ENCODE assay signal across 8 cellular contexts in the genomic region with DNA sequence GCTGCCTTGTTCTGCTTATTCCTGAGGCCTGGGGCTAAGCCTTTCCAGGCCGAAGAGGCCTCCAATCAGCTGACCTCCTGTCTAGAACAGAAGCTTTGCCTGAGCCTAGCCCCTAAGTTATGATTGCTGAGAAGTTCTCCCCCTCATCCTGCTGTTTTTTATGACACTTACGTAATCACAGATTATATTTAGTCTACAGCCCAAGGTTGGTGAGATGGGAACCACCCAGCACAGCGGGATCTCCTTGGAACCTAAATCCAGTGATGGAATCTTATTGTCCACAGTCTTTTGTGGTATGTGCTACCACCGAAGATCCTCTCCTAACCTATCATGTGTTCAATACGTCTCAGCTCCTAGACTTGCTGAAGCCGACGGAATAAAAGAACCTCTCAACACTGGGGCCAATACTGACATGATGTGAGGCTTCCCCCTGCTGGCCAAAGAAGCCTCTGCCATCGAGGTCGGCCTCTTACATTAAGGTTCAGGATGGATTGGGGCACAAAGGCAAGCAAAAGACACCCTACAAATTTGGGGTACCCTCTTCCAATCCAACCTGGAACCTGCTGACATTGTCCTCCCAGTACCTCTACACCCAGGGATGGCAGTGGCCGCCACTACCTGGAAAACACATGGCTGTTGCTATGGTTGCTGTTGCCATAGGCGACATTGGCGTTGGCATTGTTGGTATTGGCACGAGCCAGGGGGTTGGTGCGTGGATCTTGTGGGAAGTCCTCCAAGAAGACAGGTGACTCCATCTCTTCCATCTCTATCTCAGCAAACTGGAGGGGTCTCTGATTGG. TPM values are rescaled to one million over a fixed set of nuclear protein-coding genes. Genes with fewer than 3 reads are reported as not detected.
DNase-seq lines count a peak whose midpoint lies in the region; ATAC-seq and TF ChIP-seq lines count a peak whose summit lies in the region.

No MANE protein-coding gene starts in this region.

- no peak for TF ChIP-seq POLR2A in Peyer's patch (IDR thresholded peaks at IDR 0.05)

- TF ChIP-seq CTCF in Peyer's patch (IDR thresholded peaks at IDR 0.05) (peak; percentile 84 to 94 (median 91)), fibroblast of pulmonary artery (IDR thresholded peaks at IDR 0.05; ENCODE audit: low read length, missing control alignments) (peak; percentile 94), type B pancreatic cell (conservative IDR thresholded peaks at IDR 0.05) (peak; percentile 90)

- no peaks in the 10 kb centered on the region for H3K4me1 ChIP-seq in Peyer's patch

- no peaks in the 10 kb centered on the region for H3K36me3 ChIP-seq in Peyer's patch

- no peak overlapping the region for H3K27ac ChIP-seq in Peyer's patch

- H3K4me3 Mint-ChIP-seq in type B pancreatic cell, result no peak overlapping the region

- H3K27me3 Mint-ChIP-seq in type B pancreatic cell, result peaks cover 3% of the 10 kb centered on the region

- H3K4me1 Mint-ChIP-seq in type B pancreatic cell (ENCODE audit: unreplicated experiment), result peaks cover 5% of the 10 kb centered on the region

- no peaks in the 10 kb centered on the region for H3K9me3 ChIP-seq in Peyer's patch

- H3K27me3 ChIP-seq in Peyer's patch, result no peaks in the 10 kb centered on the region

- no peaks in the 10 kb centered on the region for H3K36me3 Mint-ChIP-seq in type B pancreatic cell

- no peak overlapping the region for H3K4me3 ChIP-seq in Jurkat, Clone E6-1 (ENCODE audit: low read length)
- no peak overlapping the region for H3K4me3 ChIP-seq in Peyer's patch
- no peak overlapping the region for H3K4me3 ChIP-seq in fibroblast of pulmonary artery (replicated peaks; ENCODE audit: low read depth, low read length)

- H3K27ac Mint-ChIP-seq in type B pancreatic cell, result no peak overlapping the region

- peak; percentile 72 for ATAC-seq in GM19023 (IDR thresholded peaks at IDR 0.05; ENCODE audit: unreplicated experiment)

- DNase-seq in Ammon's horn (ENCODE audit: low spot score) (peak; percentile 90), Peyer's patch (peak; percentile 68 to 88 (median 75)), activated T-helper 1 cell treated with Interleukin-2 at 50 U/mL for 16 hours (ENCODE audit: low read depth) (peak; percentile 41), fibroblast of pulmonary artery (ENCODE audit: low read depth) (peak; percentile 85), occipital lobe (lab: John Stamatoyannopoulos, UW) (peak; percentile 36), type B pancreatic cell (ENCODE audit: extremely low spot score, unreplicated experiment) (no peak)
- DNase-seq in Jurkat, Clone E6-1 (ENCODE audit: low read depth, low spot score), result peak; percentile 64

- H3K9me3 Mint-ChIP-seq in type B pancreatic cell, result no peaks in the 10 kb centered on the region

RNA-seq across cellular contexts. Expression of gene KIF21B, which starts 19.3 kb away (rescaled TPM):
- polyA plus RNA-seq in Jurkat, Clone E6-1 (2012; ENCODE audit: insufficient read depth, insufficient read length), result 26.8 TPM
- total RNA-seq in Peyer's patch (10 to 100 TPM in 3 of 4 donors, 1 to 10 TPM in 1; 6.7 to 19.0 (median 13.3) TPM), occipital lobe (165 TPM), type B pancreatic cell (ENCODE audit: low replicate concordance) (0.79 and 7.6 TPM in 2 replicates)
